In the genomic region with DNA sequence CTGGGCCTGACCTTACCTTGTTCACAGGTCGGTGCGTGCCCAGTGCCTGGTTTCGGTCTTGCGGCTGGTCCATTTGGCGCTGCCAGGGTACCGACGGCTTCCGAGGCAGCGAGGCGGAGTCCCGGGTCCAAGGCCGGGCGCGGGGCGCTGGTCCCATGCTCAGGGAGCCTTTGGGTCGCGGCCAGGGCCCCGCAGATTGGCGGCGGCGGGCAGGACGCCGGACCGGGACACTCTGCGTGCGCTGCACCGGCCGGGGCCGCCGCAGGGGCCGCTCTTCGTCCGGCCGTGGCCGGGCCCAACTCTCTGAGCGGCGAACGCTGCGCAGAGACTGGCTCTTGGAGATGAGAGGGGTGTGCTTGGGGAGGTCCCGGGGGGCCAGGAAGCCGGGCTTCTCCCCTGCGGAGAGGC, we compare ENCODE assay signal across 1 cellular context.
TF ChIP-seq lines count a peak whose summit lies in the region.

No MANE protein-coding gene starts in this region.

TF ChIP-seq in HCT116, 20 proteins besides CTCF, POLR2A, EP300 and RAD21 (continued from another document):
- no peak for TF ChIP-seq JUND (IDR thresholded peaks at IDR 0.05)
